9 cellular contexts compared by ENCODE assay signal in the genomic region with DNA sequence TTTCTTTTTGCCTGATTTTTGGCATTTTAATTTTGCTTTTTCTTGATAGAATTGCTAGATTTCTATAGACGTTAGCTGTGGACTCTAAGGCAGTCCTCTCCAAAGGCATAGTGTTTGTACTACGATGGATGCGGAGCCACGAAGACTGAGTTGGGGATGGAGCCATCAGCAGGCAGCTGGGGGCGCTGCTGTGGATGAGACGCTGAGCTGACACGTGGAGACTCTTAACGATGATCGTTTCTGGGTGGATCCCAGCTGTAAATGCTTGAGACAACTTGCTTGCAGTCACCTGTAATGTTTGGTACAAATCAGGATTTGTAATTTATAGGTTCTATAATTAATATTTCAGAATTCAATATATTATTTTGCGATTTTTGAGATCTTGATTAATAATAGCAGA. TPM values are rescaled to one million over a fixed set of nuclear protein-coding genes. Genes with fewer than 3 reads are reported as not detected.
A peak's percentile ranks its signal among the peaks of the same experiment; 100 is the strongest.
DNase-seq lines count a peak whose midpoint lies in the region; ATAC-seq and TF ChIP-seq lines count a peak whose summit lies in the region.
"Had no signal": no experiment of that assay in that cellular context is flagged by ENCODE, and none has a peak within 500 bp of the region (broad histone marks: within the 10 kb centered on the region; RNA-seq: fewer than 3 reads in every experiment).

No MANE protein-coding gene starts in this region.

- no peak overlapping the region for H3K27ac ChIP-seq in GM23248
- no peak overlapping the region for H3K27ac ChIP-seq in left lung
- H3K27ac ChIP-seq: breast epithelium had no signal

- no peak overlapping the region for H3K4me3 Mint-ChIP-seq in CD14-positive monocyte

- no peak overlapping the region for H3K4me2 ChIP-seq in GM23248 (ENCODE audit: unreplicated experiment)

- no peaks in the 10 kb centered on the region for H4K20me1 ChIP-seq in GM23248 (ENCODE audit: insufficient read depth)

- H3F3A ChIP-seq in GM23248 (ENCODE audit: insufficient read depth): no peaks in the 10 kb centered on the region

- H3K9me3 ChIP-seq in GM23248 (ENCODE audit: low read depth): no peaks in the 10 kb centered on the region
- H3K9me3 ChIP-seq in left lung: no peaks in the 10 kb centered on the region
- H3K9me3 ChIP-seq: breast epithelium had no signal

- TF ChIP-seq CTCF in CD14-positive monocyte (IDR thresholded peaks at IDR 0.05): peak; percentile 26
- TF ChIP-seq CTCF in left lung (IDR thresholded peaks at IDR 0.05): no peak

- DNase-seq in CD14-positive monocyte (ENCODE audit: low spot score): no peak
- peak; percentile 50 for DNase-seq in GM23248
- DNase-seq in activated CD4-positive, alpha-beta T cell treated with anti-CD3 and anti-CD28 coated beads, Interleukin-2, amount 50 U/mL, for 48 hours: peak; percentile 34 to 42
- DNase-seq in left lung: no peak
- DNase-seq in NCI-H2107 (lab: John Stamatoyannopoulos, UW): no peak
- no peak for DNase-seq in DMS153 treated with DMSO at 0.1 percent for 48 hours (lab: John Stamatoyannopoulos, UW; ENCODE audit: unreplicated experiment)
- no peak for DNase-seq in NCI-H1417 treated with DMSO at 0.1 percent for 48 hours (lab: John Stamatoyannopoulos, UW)

- peaks cover 6% of the 10 kb centered on the region for H3K27me3 ChIP-seq in GM23248 (replicated peaks; ENCODE audit: insufficient read depth)
- H3K27me3 ChIP-seq in left lung: no peaks in the 10 kb centered on the region
- H3K27me3 ChIP-seq: breast epithelium had no signal

- H3K4me1 ChIP-seq in GM23248 (ENCODE audit: insufficient read depth): no peaks in the 10 kb centered on the region
- H3K4me1 ChIP-seq in left lung: peaks cover 0 to 2% of the 10 kb centered on the region in 2 donors
- H3K4me1 ChIP-seq: breast epithelium had no signal

- H3K27me3 Mint-ChIP-seq in CD14-positive monocyte (ENCODE audit: low read depth in 3 of 3): peaks cover 7 to 23% (median 9%) of the 10 kb centered on the region in 3 donors

- H3K9me2 ChIP-seq in GM23248 (ENCODE audit: insufficient read depth): no peaks in the 10 kb centered on the region

- H3K4me3 ChIP-seq in GM23248: no peak overlapping the region
- H3K4me3 ChIP-seq in left lung: no peak overlapping the region
- H3K4me3 ChIP-seq: breast epithelium had no signal

- ATAC-seq in left lung (peak; percentile 34), GM21360 (IDR thresholded peaks at IDR 0.05; ENCODE audit: unreplicated experiment) (no peak)

- no peaks in the 10 kb centered on the region for H3K36me3 ChIP-seq in GM23248 (ENCODE audit: low read depth)
- H3K36me3 ChIP-seq in left lung: no peaks in the 10 kb centered on the region
- H3K36me3 ChIP-seq: breast epithelium had no signal

- no peak overlapping the region for H3K27ac Mint-ChIP-seq in CD14-positive monocyte

- H3K36me3 Mint-ChIP-seq in CD14-positive monocyte: no peaks in the 10 kb centered on the region

- peaks cover 0 to 3% (median 0%) of the 10 kb centered on the region in 7 donors for H3K9me3 Mint-ChIP-seq in CD14-positive monocyte

- in situ Hi-C loops in GM23248 (cut with MboI): no loop called here

- H3K4me1 Mint-ChIP-seq in CD14-positive monocyte: no peaks in the 10 kb centered on the region

- no peak overlapping the region for H3K9ac ChIP-seq in GM23248

- no peak overlapping the region for H2AFZ ChIP-seq in GM23248

- H3K79me2 ChIP-seq in GM23248 (ENCODE audit: insufficient read depth): no peaks in the 10 kb centered on the region

- 35 to 38% methylated on average over 10 of the region's 10 CpGs for WGBS in GM23248 (ENCODE audit: low coverage in 1 of 2, low lambda C conversion rate in 2 of 2, missing lambda C conversion rate in 2 of 2), 2 experiments

- intact Hi-C loops in CD14-positive monocyte (cut with micrococcal nuclease): no loop called here
- intact Hi-C loops in left lung (cut with DNase I): no loop called here

RNA-seq across cellular contexts. Expression of a gene that starts 13.3 kb away (rescaled TPM):
- 100 to 1,000 TPM; 118 to 121 TPM for polyA plus RNA-seq in CD14-positive monocyte
- total RNA-seq in GM23248 (2014; rRNA removed; shearing (Covaris generic)): 50.9 and 52.4 TPM in 2 replicates
- polyA plus RNA-seq in GM23248 (2016; fragmentation: Nextera tagmentation; extraction: Ambion mirVana): 55.8 and 68.2 TPM in 2 replicates
- total RNA-seq in left lung: 10 to 100 TPM; 39.0 to 44.9 TPM

RNA-seq across cellular contexts. Expression of a gene that starts 27.4 kb away (rescaled TPM):
- not detected for polyA plus RNA-seq in CD14-positive monocyte
- total RNA-seq in GM23248 (2014; rRNA removed; shearing (Covaris generic)): 0.97 TPM in 1 of 2 replicates, not detected in the other
- 3.7 and 4.7 TPM in 2 replicates for polyA plus RNA-seq in GM23248 (2016; fragmentation: Nextera tagmentation; extraction: Ambion mirVana)
- 10 to 100 TPM; 10.6 to 25.5 TPM for total RNA-seq in left lung

Comparison
In these comparisons a context has a peak if more than half of its experiments do, and no peak if none do; other contexts are left out.
1. DNase-seq: peak in GM23248 (single experiment) and activated CD4-positive, alpha-beta T cell treated with anti-CD3 and anti-CD28 coated beads, Interleukin-2, amount 50 U/mL, for 48 hours (2 of 2); none in CD14-positive monocyte (single experiment), left lung (0 of 2), NCI-H2107 (single experiment), DMS153 treated with DMSO at 0.1 percent for 48 hours (single experiment) and NCI-H1417 treated with DMSO at 0.1 percent for 48 hours (single experiment).